1 cellular context compared by ENCODE assay signal in the genomic region with DNA sequence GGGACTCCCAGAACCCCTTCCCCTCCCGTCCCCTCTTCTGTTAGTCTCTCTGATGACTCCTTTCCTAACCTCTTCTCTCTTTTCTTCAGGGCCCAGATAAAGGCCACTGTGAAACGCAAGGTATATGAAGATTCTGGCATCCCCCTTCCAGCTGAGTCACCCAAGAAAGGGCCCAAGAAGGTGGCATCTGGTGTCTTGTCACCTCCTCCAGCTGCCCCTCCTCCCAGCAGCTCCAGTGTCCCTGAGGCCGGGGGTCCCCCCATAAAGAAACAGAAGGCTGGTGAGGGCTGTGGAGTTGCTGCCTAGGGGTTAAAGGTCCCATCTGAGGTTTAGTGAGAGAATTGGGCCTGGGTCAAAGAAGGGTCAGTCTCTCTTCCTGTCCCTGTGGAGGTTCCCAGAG.
TF ChIP-seq lines count a peak whose summit lies in the region.

No MANE protein-coding gene starts in this region.

TF ChIP-seq in IMR-90, 13 proteins besides CTCF, POLR2A, EP300 and RAD21:
- TF ChIP-seq, protein P1, sequence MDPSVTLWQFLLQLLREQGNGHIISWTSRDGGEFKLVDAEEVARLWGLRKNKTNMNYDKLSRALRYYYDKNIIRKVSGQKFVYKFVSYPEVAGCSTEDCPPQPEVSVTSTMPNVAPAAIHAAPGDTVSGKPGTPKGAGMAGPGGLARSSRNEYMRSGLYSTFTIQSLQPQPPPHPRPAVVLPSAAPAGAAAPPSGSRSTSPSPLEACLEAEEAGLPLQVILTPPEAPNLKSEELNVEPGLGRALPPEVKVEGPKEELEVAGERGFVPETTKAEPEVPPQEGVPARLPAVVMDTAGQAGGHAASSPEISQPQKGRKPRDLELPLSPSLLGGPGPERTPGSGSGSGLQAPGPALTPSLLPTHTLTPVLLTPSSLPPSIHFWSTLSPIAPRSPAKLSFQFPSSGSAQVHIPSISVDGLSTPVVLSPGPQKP (IDR thresholded peaks at IDR 0.05; ENCODE audit: borderline replicate concordance, low read depth, low read length), result no peak
- TF ChIP-seq, protein P2, sequence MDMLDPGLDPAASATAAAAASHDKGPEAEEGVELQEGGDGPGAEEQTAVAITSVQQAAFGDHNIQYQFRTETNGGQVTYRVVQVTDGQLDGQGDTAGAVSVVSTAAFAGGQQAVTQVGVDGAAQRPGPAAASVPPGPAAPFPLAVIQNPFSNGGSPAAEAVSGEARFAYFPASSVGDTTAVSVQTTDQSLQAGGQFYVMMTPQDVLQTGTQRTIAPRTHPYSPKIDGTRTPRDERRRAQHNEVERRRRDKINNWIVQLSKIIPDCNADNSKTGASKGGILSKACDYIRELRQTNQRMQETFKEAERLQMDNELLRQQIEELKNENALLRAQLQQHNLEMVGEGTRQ (IDR thresholded peaks at IDR 0.05; ENCODE audit: low read depth, low read length), result no peak
- TF ChIP-seq MXI1 (IDR thresholded peaks at IDR 0.05; ENCODE audit: borderline replicate concordance, low read depth, low read length), result no peak
- no peak for TF ChIP-seq CHD1 (IDR thresholded peaks at IDR 0.05; ENCODE audit: low read depth, low read length)
- no peak for TF ChIP-seq RCOR1 (IDR thresholded peaks at IDR 0.05; ENCODE audit: insufficient replicate concordance, low read length)
- no peak for TF ChIP-seq NFE2L2 (IDR thresholded peaks at IDR 0.05; ENCODE audit: low read depth, low read length)
- TF ChIP-seq CEBPB (IDR thresholded peaks at IDR 0.05; ENCODE audit: low read depth, low read length), result no peak
- TF ChIP-seq BHLHE40 (IDR thresholded peaks at IDR 0.05; ENCODE audit: low read depth, low read length), result no peak
- no peak for TF ChIP-seq MAZ (IDR thresholded peaks at IDR 0.05; ENCODE audit: borderline replicate concordance, low read depth, low read length)
- TF ChIP-seq FOS (IDR thresholded peaks at IDR 0.05; ENCODE audit: low read depth, low read length), result no peak
- no peak for TF ChIP-seq SMC3 (IDR thresholded peaks at IDR 0.05; ENCODE audit: low read depth, low read length)
- TF ChIP-seq MAFK (IDR thresholded peaks at IDR 0.05; ENCODE audit: low read depth, low read length), result no peak
- no peak for TF ChIP-seq RFX5 (IDR thresholded peaks at IDR 0.05; ENCODE audit: low read depth, low read length)
